17 cellular contexts compared by ENCODE assay signal in the genomic region with DNA sequence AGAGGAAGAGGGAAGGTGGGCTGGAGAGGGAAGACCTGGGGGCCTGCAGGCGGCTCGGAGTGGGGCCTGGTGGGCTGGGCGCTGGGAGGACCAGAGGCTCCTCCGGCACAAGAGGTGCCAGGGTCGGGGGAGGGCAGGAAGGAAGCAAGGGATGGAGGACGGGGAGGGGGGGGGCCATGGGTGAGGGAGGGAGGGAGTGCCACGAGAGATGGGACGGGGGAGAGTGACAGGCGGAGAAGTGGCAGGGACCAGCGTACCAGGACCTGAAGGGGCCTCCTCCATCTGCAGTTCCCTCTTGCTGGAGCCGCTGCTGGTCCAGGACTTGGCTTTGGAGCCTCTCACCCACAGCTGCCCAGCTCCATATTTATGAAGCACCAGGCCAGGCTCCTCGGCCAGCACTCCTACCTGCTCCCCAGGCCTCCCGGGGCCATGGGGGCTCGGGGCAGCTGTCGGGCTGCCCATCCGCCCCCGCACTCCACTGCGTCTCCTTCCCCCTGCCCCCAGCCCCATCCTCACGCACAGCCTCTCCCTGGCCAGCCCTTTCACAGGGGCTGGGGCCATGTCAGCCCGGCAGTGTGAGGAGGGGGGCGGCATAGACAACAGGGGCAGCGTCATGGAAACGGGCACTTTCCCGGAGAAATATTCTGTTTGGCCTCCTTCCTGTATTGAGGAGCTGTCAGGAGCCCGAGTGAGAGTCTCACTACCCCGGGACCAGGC.
DNase-seq lines count a peak whose midpoint lies in the region; ATAC-seq and TF ChIP-seq lines count a peak whose summit lies in the region.
"Had no signal": no experiment of that assay in that cellular context is flagged by ENCODE, and none has a peak within 500 bp of the region (broad histone marks: within the 10 kb centered on the region; RNA-seq: fewer than 3 reads in every experiment).

No MANE protein-coding gene starts in this region.

- CTCF ChIA-PET in WTC11 (lab: Charles Lee): interaction anchor here (0.6 to 0.7 kb wide), 2 partner anchors 40 to 179 kb away, joined by 3 read pairs; no protein-coding TSS in a partner anchor

- H3K4me1 ChIP-seq in iPS-18a (ENCODE audit: control insufficient read depth, low read depth, low read length) (peaks cover 29% of the 10 kb centered on the region), neuronal stem cell (ENCODE audit: control insufficient read depth in 2 of 2, insufficient read depth in 1 of 2, low read depth in 1 of 2, low read length in 2 of 2) (peaks cover 51 to 59% of the 10 kb centered on the region in 2 donors)
- H3K4me1 ChIP-seq: BE2C had no signal

- no peak for ATAC-seq in WTC11
- ATAC-seq: HCT116 had no signal

- H3K79me1 ChIP-seq in neuronal stem cell (ENCODE audit: low read depth, low read length): peaks cover 2% of the 10 kb centered on the region

- no peak overlapping the region for H3K27ac ChIP-seq in iPS-18a (ENCODE audit: low read length)
- H3K27ac ChIP-seq in neuronal stem cell (replicated peaks; ENCODE audit: low read length): no peak overlapping the region

- POLR2A ChIA-PET in WTC11 (lab: Charles Lee): interaction anchor here (0.5 kb wide), 1 partner anchor 507 kb away, joined by 4 read pairs; no protein-coding TSS in a partner anchor

- no peaks in the 10 kb centered on the region for H3K36me3 Mint-ChIP-seq in WTC11

- peak overlapping the region; percentile 12 for H3K4me2 ChIP-seq in neuronal stem cell (ENCODE audit: insufficient read depth, low read length, poor library complexity, severe bottlenecking)

- peaks cover 20% of the 10 kb centered on the region for H3K4me1 Mint-ChIP-seq in WTC11

- H2BK15ac ChIP-seq in neuronal stem cell (ENCODE audit: low read length): peak overlapping the region; percentile 76

- H3K27me3 Mint-ChIP-seq in WTC11 (ENCODE audit: low read depth): peaks cover 2% of the 10 kb centered on the region

- H3K9me3 ChIP-seq in iPS-18a (ENCODE audit: control insufficient read depth, low read depth, low read length): no peaks in the 10 kb centered on the region
- peaks cover 0 to 2% of the 10 kb centered on the region in 2 donors for H3K9me3 ChIP-seq in neuronal stem cell (replicated peaks in 1 of 2; ENCODE audit: control insufficient read depth in 2 of 2, insufficient read depth in 1 of 2, low read depth in 1 of 2, low read length in 2 of 2)
- H3K9me3 ChIP-seq: BE2C had no signal

- no peak overlapping the region for H3K14ac ChIP-seq in neuronal stem cell (ENCODE audit: low read length)

- peak overlapping the region; percentile 86 for H2AFZ ChIP-seq in neuronal stem cell (ENCODE audit: low read length)

- H2BK120ac ChIP-seq in neuronal stem cell (ENCODE audit: low read depth, low read length): peak overlapping the region; percentile 85

- DNase-seq in H7 (peak; percentile 83), WTC11 (ENCODE audit: low spot score) (no peak), neuronal stem cell (ENCODE audit: low spot score) (peak; percentile 41), NCI-H748 (lab: John Stamatoyannopoulos, UW; ENCODE audit: unreplicated experiment) (no peak)
- no peak for DNase-seq in activated naive CD4-positive, alpha-beta T cell treated with Interleukin-2 at 50 U/mL for 16 hours
- no peak for DNase-seq in activated effector memory CD4-positive, alpha-beta T cell treated with Interleukin-2 at 50 U/mL for 16 hours
- DNase-seq: BE2C; Calu3; CD4-positive, alpha-beta T cell; KG1; NCI-H1048; NCI-H146; NCI-H2081 treated with DMSO at 0.1 percent for 48 hours; NCI-H526; OCI-M1 had no signal

- H3K9me3 Mint-ChIP-seq in WTC11: no peaks in the 10 kb centered on the region
- H3K9me3 Mint-ChIP-seq: CD4-positive, alpha-beta T cell had no signal

- peak overlapping the region; percentile 92 for H3K18ac ChIP-seq in neuronal stem cell (ENCODE audit: low read length)

- WGBS in neuronal stem cell (ENCODE audit: extremely low coverage in 2 of 2, insufficient read length in 2 of 2, insufficient replicate concordance in 1 of 2), 2 donors: no CpG with 5 or more reads among the region's 26 CpGs

- peaks cover 15% of the 10 kb centered on the region for H3K27me3 ChIP-seq in H7 (ENCODE audit: control insufficient read depth, insufficient read depth, low read length)
- H3K27me3 ChIP-seq in iPS-18a (ENCODE audit: control insufficient read depth, insufficient read depth, low read length): peaks cover 30% of the 10 kb centered on the region
- H3K27me3 ChIP-seq in neuronal stem cell (ENCODE audit: control insufficient read depth in 3 of 3, insufficient read depth in 3 of 3, low read depth in 1 of 3, low read length in 3 of 3): peaks cover 0 to 10% (median 3%) of the 10 kb centered on the region in 3 experiments
- H3K27me3 ChIP-seq: BE2C had no signal

- peak overlapping the region; percentile 91 for H2AK5ac ChIP-seq in neuronal stem cell (ENCODE audit: low read depth, low read length)

- TF ChIP-seq CTCF in WTC11 (IDR thresholded peaks at IDR 0.05): no peak

- H4K8ac ChIP-seq in neuronal stem cell (ENCODE audit: low read depth, low read length): peak overlapping the region; percentile 67

- H4K91ac ChIP-seq in neuronal stem cell (ENCODE audit: low read depth, low read length, poor library complexity): peak overlapping the region; percentile 4

- peak overlapping the region; percentile 42; the same call in 1 of the 2 replicates for H3K4me3 Mint-ChIP-seq in WTC11
- H3K4me3 Mint-ChIP-seq: CD4-positive, alpha-beta T cell had no signal

- H2BK12ac ChIP-seq in neuronal stem cell (ENCODE audit: low read length): no peak overlapping the region

- H3K23ac ChIP-seq in neuronal stem cell (ENCODE audit: low read depth, low read length, poor library complexity): peak overlapping the region; percentile 28

- H3K9ac ChIP-seq in iPS-18a (ENCODE audit: low read length) (no peak overlapping the region), neuronal stem cell (ENCODE audit: low read depth, low read length, poor library complexity) (peak overlapping the region; percentile 31)

- H3K4me3 ChIP-seq in H7 (ENCODE audit: insufficient read depth, low read depth, low read length) (peak overlapping the region; percentile 16; the same call in 1 of the 2 replicates), iPS-18a (ENCODE audit: low read length) (peak overlapping the region; percentile 29), neuronal stem cell (ENCODE audit: low read length in 2 of 2) (peak overlapping the region in 1 of 2 donors; percentile 45)

- H3K36me3 ChIP-seq in H7 (replicated peaks; ENCODE audit: control insufficient read depth, insufficient read depth, low read length) (no peaks in the 10 kb centered on the region), iPS-18a (ENCODE audit: control insufficient read depth, low read depth, low read length) (no peaks in the 10 kb centered on the region), neuronal stem cell (replicated peaks in 1 of 2; ENCODE audit: control insufficient read depth in 2 of 2, insufficient read depth in 2 of 2, low read length in 2 of 2) (no peaks in the 10 kb centered on the region)
- H3K36me3 ChIP-seq: BE2C had no signal

- peak overlapping the region; percentile 36 for H2BK5ac ChIP-seq in neuronal stem cell (ENCODE audit: low read length)

- H3K27ac Mint-ChIP-seq in WTC11: 0 out of 2 replicates have a peak overlapping the region, but pooled peaks have one; percentile 52
- H3K27ac Mint-ChIP-seq: CD4-positive, alpha-beta T cell had no signal

- no peak overlapping the region for H3K4ac ChIP-seq in neuronal stem cell (ENCODE audit: low read length)

TF ChIP-seq in WTC11, 78 proteins besides CTCF, POLR2A, EP300 and RAD21 (continues in another document):
- TF ChIP-seq TEAD1 (CRISPR knock-in tag; IDR thresholded peaks at IDR 0.05) (no peak), TCF7 (CRISPR knock-in tag; IDR thresholded peaks at IDR 0.05; ENCODE audit: low read depth) (no peak), ZNF671 (CRISPR knock-in tag; IDR thresholded peaks at IDR 0.05) (no peak), CREM (CRISPR knock-in tag; IDR thresholded peaks at IDR 0.05) (no peak), SOX15 (CRISPR knock-in tag; IDR thresholded peaks at IDR 0.05) (no peak)
- TF ChIP-seq, protein P1, sequence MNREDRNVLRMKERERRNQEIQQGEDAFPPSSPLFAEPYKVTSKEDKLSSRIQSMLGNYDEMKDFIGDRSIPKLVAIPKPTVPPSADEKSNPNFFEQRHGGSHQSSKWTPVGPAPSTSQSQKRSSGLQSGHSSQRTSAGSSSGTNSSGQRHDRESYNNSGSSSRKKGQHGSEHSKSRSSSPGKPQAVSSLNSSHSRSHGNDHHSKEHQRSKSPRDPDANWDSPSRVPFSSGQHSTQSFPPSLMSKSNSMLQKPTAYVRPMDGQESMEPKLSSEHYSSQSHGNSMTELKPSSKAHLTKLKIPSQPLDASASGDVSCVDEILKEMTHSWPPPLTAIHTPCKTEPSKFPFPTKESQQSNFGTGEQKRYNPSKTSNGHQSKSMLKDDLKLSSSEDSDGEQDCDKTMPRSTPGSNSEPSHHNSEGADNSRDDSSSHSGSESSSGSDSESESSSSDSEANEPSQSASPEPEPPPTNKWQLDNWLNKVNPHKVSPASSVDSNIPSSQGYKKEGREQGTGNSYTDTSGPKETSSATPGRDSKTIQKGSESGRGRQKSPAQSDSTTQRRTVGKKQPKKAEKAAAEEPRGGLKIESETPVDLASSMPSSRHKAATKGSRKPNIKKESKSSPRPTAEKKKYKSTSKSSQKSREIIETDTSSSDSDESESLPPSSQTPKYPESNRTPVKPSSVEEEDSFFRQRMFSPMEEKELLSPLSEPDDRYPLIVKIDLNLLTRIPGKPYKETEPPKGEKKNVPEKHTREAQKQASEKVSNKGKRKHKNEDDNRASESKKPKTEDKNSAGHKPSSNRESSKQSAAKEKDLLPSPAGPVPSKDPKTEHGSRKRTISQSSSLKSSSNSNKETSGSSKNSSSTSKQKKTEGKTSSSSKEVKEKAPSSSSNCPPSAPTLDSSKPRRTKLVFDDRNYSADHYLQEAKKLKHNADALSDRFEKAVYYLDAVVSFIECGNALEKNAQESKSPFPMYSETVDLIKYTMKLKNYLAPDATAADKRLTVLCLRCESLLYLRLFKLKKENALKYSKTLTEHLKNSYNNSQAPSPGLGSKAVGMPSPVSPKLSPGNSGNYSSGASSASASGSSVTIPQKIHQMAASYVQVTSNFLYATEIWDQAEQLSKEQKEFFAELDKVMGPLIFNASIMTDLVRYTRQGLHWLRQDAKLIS (CRISPR knock-in tag; IDR thresholded peaks at IDR 0.05; ENCODE audit: borderline replicate concordance): no peak
- TF ChIP-seq, protein P2, sequence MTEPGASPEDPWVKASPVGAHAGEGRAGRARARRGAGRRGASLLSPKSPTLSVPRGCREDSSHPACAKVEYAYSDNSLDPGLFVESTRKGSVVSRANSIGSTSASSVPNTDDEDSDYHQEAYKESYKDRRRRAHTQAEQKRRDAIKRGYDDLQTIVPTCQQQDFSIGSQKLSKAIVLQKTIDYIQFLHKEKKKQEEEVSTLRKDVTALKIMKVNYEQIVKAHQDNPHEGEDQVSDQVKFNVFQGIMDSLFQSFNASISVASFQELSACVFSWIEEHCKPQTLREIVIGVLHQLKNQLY (CRISPR knock-in tag; IDR thresholded peaks at IDR 0.05): no peak

Comparison
In these comparisons a context has a peak if more than half of its experiments do, and no peak if none do; other contexts are left out.
1. DNase-seq: peak in H7 (single experiment) and neuronal stem cell (single experiment); none in WTC11 (single experiment), NCI-H748 (single experiment), activated naive CD4-positive, alpha-beta T cell treated with Interleukin-2 at 50 U/mL for 16 hours (single experiment) and activated effector memory CD4-positive, alpha-beta T cell treated with Interleukin-2 at 50 U/mL for 16 hours (single experiment).